Comparison of ENCODE assay signal across 18 cellular contexts in genomic region chr17:66425751-66426396, GRCh38.
A peak's percentile ranks its signal among the peaks of the same experiment; 100 is the strongest.
DNase-seq lines count a peak whose midpoint lies in the region; ATAC-seq, FAIRE-seq and TF ChIP-seq lines count a peak whose summit lies in the region.
"Had no signal": no experiment of that assay in that cellular context is flagged by ENCODE, and none has a peak within 500 bp of the region (broad histone marks: within the 10 kb centered on the region; RNA-seq: fewer than 3 reads in every experiment).

No MANE protein-coding gene starts in this region.

- TF ChIP-seq POLR2A in GM12891 (IDR thresholded peaks at IDR 0.05; ENCODE audit: low read depth, low read length) = no peak

- in situ Hi-C loops in G401 (cut with HindIII; ENCODE audit: low sequenced_read_pairs) = no loop called here

- FAIRE-seq in GM12891 (lab: Jason Lieb, UNC) = no peak
- FAIRE-seq: frontal cortex, H54 had no signal

- ATAC-seq in T-helper 17 cell (peak; percentile 31), HG02885 (IDR thresholded peaks at IDR 0.05; ENCODE audit: poor library complexity, unreplicated experiment) (no peak)
- ATAC-seq: Right ventricle myocardium inferior had no signal

- peak; percentile 26 for DNase-seq in stimulated activated CD4-positive, alpha-beta T cell treated with anti-CD3 and anti-CD28 coated beads, Interleukin-1b, Interleukin-23, amount 100 ng/mL, for 48 hours
- no peak for DNase-seq in stimulated activated CD4-positive, alpha-beta T cell treated with anti-CD3 and anti-CD28 coated beads, Interleukin-4, amount 100 ng/mL, for 24 hours
- DNase-seq in T-helper 17 cell = no peak
- DNase-seq in glomerular visceral epithelial cell (ENCODE audit: extremely low spot score) = peak; percentile 91
- DNase-seq in GM12891 (ENCODE audit: insufficient read length, low spot score) = no peak
- no peak for DNase-seq in G401 (ENCODE audit: low spot score)
- no peak for DNase-seq in foreskin melanocyte
- DNase-seq: cerebellar nuclear complex, DMS153, NCI-H1105, nucleus accumbens, right lobe of liver had no signal

- H3K4me1 Mint-ChIP-seq in T-helper 17 cell = peaks cover 39% of the 10 kb centered on the region
- H3K4me1 Mint-ChIP-seq: memory B cell had no signal

- H3K4me3 Mint-ChIP-seq in T-helper 17 cell = peak overlapping the region; percentile 81
- H3K4me3 Mint-ChIP-seq: memory B cell, type B pancreatic cell had no signal

- no peaks in the 10 kb centered on the region for H3K9me3 ChIP-seq in T-helper 17 cell (ENCODE audit: control insufficient read depth, low read length, poor library complexity, severe bottlenecking)
- H3K9me3 ChIP-seq: right lobe of liver had no signal

- H3K27me3 Mint-ChIP-seq in T-helper 17 cell = no peaks in the 10 kb centered on the region
- H3K27me3 Mint-ChIP-seq: type B pancreatic cell had no signal

- peak overlapping the region; percentile 74 for H3K27ac Mint-ChIP-seq in T-helper 17 cell
- H3K27ac Mint-ChIP-seq: memory B cell, type B pancreatic cell had no signal

- H3K36me3 Mint-ChIP-seq in T-helper 17 cell (ENCODE audit: low read depth) = peaks cover 2% of the 10 kb centered on the region
- H3K36me3 Mint-ChIP-seq: memory B cell had no signal

TF ChIP-seq in GM12891, 5 proteins besides CTCF, POLR2A, EP300 and RAD21:
- TF ChIP-seq POLR2AphosphoS5 (IDR thresholded peaks at IDR 0.05; ENCODE audit: low read depth, low read length) = no peak
- no peak for TF ChIP-seq SPI1 (IDR thresholded peaks at IDR 0.05; ENCODE audit: low read depth, low read length)
- TF ChIP-seq PAX5 (IDR thresholded peaks at IDR 0.05; ENCODE audit: insufficient read depth, low read length, severe bottlenecking) = no peak
- no peak for TF ChIP-seq POU2F2 (IDR thresholded peaks at IDR 0.05; ENCODE audit: low read depth, low read length)
- TF ChIP-seq TAF1 (IDR thresholded peaks at IDR 0.05; ENCODE audit: low read depth, low read length) = no peak
TF ChIP-seq in GM12891: peak in this region for 0.

Comparison
In these comparisons a context has a peak if more than half of its experiments do, and no peak if none do; other contexts are left out.
1. DNase-seq: peak in stimulated activated CD4-positive, alpha-beta T cell treated with anti-CD3 and anti-CD28 coated beads, Interleukin-1b, Interleukin-23, amount 100 ng/mL, for 48 hours (single experiment) and glomerular visceral epithelial cell (single experiment); none in stimulated activated CD4-positive, alpha-beta T cell treated with anti-CD3 and anti-CD28 coated beads, Interleukin-4, amount 100 ng/mL, for 24 hours (single experiment), T-helper 17 cell (0 of 3), GM12891 (single experiment), G401 (single experiment) and foreskin melanocyte (single experiment).